In the genomic region with DNA sequence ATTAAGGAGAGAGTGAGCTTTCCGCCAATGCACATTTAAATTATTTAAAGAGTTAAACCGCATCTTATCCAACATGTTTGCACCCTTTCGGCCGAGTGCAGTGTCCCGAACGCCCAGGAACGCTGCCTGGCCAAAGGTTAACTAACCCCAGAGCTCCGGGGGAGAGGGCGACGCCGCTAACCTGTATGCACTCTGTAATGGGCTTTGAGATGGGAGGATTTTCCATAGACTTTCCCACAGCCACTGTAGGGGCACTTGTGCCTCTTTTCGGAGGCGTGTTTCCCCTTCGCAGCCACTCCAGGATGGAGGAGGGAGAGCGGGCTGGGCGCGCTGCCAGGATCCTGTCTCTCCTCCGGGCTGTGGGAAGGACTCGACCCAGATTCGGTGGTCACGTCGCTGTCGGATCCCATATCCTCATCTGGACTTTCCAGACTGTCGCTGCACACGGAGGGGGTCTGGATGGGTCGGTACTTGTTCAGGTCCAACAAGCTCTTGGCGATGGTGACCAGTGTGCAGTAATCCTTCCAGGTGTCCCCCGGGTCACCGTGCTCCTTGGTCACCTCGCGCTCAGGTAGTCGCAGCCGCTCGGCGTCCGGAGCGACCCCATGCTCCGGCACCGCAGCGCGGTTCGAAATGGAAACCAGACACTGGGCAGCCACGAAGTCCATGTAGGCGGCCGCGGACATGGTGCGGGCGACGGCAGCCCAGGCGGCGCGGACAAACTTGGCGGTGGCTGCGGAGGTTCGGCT, we compare ENCODE assay signal across 1 cellular context.
TF ChIP-seq lines count a peak whose summit lies in the region.

No MANE protein-coding gene starts in this region.

TF ChIP-seq in HEK293, 187 proteins besides CTCF, POLR2A, EP300 and RAD21 (continued from another document and continues in another):
- TF ChIP-seq ZBTB10 (tag by site-specific recombination; IDR thresholded peaks at IDR 0.05) (no peak), ZNF571 (tag by site-specific recombination; IDR thresholded peaks at IDR 0.05) (no peak), ZNF776 (tag by site-specific recombination; IDR thresholded peaks at IDR 0.05; ENCODE audit: borderline replicate concordance) (no peak), ZXDB (tag by site-specific recombination; IDR thresholded peaks at IDR 0.05) (no peak; the same call in 1 of the 2 replicates), ZNF692 (tag by site-specific recombination; IDR thresholded peaks at IDR 0.05) (no peak), ZIC2 (tag by site-specific recombination; IDR thresholded peaks at IDR 0.05) (no peak), ZNF138 (tag by site-specific recombination; IDR thresholded peaks at IDR 0.05; ENCODE audit: borderline replicate concordance) (no peak), ZBTB21 (tag by site-specific recombination; IDR thresholded peaks at IDR 0.05) (no peak), ZSCAN30 (tag by site-specific recombination; IDR thresholded peaks at IDR 0.05) (no peak), ZNF280D (tag by site-specific recombination; IDR thresholded peaks at IDR 0.05) (no peak), ZNF404 (tag by site-specific recombination; IDR thresholded peaks at IDR 0.05) (no peak), ZNF112 (tag by site-specific recombination; IDR thresholded peaks at IDR 0.05) (no peak), ZNF354C (tag by site-specific recombination; IDR thresholded peaks at IDR 0.05; ENCODE audit: borderline replicate concordance, low read depth) (no peak), ZNF777 (tag by site-specific recombination; IDR thresholded peaks at IDR 0.05; ENCODE audit: borderline replicate concordance) (peak; percentile 40; the same call in 1 of the 2 replicates), ZNF214 (tag by site-specific recombination; IDR thresholded peaks at IDR 0.05; ENCODE audit: borderline replicate concordance) (no peak), ZNF639 (tag by site-specific recombination; IDR thresholded peaks at IDR 0.05) (no peak), ZNF600 (tag by site-specific recombination; IDR thresholded peaks at IDR 0.05) (peak; percentile 82), FEZF1 (tag by site-specific recombination; IDR thresholded peaks at IDR 0.05) (peak; percentile 44; the same call in 1 of the 2 replicates), SETDB1 (IDR thresholded peaks at IDR 0.05; ENCODE audit: insufficient read length, low read length) (no peak), REPIN1 (tag by site-specific recombination; IDR thresholded peaks at IDR 0.05; ENCODE audit: low read depth) (no peak), SALL2 (tag by site-specific recombination; IDR thresholded peaks at IDR 0.05; ENCODE audit: borderline replicate concordance) (no peak), ZNF202 (tag by site-specific recombination; IDR thresholded peaks at IDR 0.05; ENCODE audit: borderline replicate concordance) (no peak), PRDM1 (tag by site-specific recombination; IDR thresholded peaks at IDR 0.05) (0 out of 2 replicates have a peak, but pooled peaks have one; percentile 53), KLF9 (tag by site-specific recombination; IDR thresholded peaks at IDR 0.05; ENCODE audit: low read depth) (peak; percentile 44; the same call in 1 of the 2 replicates), ZNF350 (tag by site-specific recombination; IDR thresholded peaks at IDR 0.05) (no peak), ZNF274 (IDR thresholded peaks at IDR 0.05; ENCODE audit: low read length) (no peak), ZNF274 (tag by site-specific recombination; IDR thresholded peaks at IDR 0.05; ENCODE audit: borderline replicate concordance) (no peak), EGR2 (tag by site-specific recombination; IDR thresholded peaks at IDR 0.05; ENCODE audit: low read depth) (0 out of 2 replicates have a peak, but pooled peaks have one; percentile 4), ZNF248 (tag by site-specific recombination; IDR thresholded peaks at IDR 0.05) (no peak), ZNF48 (tag by site-specific recombination; IDR thresholded peaks at IDR 0.05) (no peak), ZNF558 (tag by site-specific recombination; IDR thresholded peaks at IDR 0.05) (no peak), ZNF521 (tag by site-specific recombination; IDR thresholded peaks at IDR 0.05) (no peak), ZNF18 (tag by site-specific recombination; IDR thresholded peaks at IDR 0.05) (no peak), ZBTB6 (tag by site-specific recombination; IDR thresholded peaks at IDR 0.05) (no peak)
- TF ChIP-seq, protein P1, sequence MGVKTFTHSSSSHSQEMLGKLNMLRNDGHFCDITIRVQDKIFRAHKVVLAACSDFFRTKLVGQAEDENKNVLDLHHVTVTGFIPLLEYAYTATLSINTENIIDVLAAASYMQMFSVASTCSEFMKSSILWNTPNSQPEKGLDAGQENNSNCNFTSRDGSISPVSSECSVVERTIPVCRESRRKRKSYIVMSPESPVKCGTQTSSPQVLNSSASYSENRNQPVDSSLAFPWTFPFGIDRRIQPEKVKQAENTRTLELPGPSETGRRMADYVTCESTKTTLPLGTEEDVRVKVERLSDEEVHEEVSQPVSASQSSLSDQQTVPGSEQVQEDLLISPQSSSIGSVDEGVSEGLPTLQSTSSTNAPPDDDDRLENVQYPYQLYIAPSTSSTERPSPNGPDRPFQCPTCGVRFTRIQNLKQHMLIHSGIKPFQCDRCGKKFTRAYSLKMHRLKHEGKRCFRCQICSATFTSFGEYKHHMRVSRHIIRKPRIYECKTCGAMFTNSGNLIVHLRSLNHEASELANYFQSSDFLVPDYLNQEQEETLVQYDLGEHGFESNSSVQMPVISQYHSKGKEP (tag by site-specific recombination; IDR thresholded peaks at IDR 0.05): no peak
- TF ChIP-seq, protein P2, sequence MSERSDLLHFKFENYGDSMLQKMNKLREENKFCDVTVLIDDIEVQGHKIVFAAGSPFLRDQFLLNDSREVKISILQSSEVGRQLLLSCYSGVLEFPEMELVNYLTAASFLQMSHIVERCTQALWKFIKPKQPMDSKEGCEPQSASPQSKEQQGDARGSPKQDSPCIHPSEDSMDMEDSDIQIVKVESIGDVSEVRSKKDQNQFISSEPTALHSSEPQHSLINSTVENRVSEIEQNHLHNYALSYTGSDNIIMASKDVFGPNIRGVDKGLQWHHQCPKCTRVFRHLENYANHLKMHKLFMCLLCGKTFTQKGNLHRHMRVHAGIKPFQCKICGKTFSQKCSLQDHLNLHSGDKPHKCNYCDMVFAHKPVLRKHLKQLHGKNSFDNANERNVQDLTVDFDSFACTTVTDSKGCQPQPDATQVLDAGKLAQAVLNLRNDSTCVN (tag by site-specific recombination; optimal IDR thresholded peaks at IDR 0.05): peak; percentile 67
- TF ChIP-seq, protein P3, sequence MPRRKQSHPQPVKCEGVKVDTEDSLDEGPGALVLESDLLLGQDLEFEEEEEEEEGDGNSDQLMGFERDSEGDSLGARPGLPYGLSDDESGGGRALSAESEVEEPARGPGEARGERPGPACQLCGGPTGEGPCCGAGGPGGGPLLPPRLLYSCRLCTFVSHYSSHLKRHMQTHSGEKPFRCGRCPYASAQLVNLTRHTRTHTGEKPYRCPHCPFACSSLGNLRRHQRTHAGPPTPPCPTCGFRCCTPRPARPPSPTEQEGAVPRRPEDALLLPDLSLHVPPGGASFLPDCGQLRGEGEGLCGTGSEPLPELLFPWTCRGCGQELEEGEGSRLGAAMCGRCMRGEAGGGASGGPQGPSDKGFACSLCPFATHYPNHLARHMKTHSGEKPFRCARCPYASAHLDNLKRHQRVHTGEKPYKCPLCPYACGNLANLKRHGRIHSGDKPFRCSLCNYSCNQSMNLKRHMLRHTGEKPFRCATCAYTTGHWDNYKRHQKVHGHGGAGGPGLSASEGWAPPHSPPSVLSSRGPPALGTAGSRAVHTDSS (tag by site-specific recombination; IDR thresholded peaks at IDR 0.05): no peak
- TF ChIP-seq, protein P4, sequence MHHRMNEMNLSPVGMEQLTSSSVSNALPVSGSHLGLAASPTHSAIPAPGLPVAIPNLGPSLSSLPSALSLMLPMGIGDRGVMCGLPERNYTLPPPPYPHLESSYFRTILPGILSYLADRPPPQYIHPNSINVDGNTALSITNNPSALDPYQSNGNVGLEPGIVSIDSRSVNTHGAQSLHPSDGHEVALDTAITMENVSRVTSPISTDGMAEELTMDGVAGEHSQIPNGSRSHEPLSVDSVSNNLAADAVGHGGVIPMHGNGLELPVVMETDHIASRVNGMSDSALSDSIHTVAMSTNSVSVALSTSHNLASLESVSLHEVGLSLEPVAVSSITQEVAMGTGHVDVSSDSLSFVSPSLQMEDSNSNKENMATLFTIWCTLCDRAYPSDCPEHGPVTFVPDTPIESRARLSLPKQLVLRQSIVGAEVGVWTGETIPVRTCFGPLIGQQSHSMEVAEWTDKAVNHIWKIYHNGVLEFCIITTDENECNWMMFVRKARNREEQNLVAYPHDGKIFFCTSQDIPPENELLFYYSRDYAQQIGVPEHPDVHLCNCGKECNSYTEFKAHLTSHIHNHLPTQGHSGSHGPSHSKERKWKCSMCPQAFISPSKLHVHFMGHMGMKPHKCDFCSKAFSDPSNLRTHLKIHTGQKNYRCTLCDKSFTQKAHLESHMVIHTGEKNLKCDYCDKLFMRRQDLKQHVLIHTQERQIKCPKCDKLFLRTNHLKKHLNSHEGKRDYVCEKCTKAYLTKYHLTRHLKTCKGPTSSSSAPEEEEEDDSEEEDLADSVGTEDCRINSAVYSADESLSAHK (tag by site-specific recombination; IDR thresholded peaks at IDR 0.05): no peak
